ENCODE assay signal across 1 cellular context in the genomic region with DNA sequence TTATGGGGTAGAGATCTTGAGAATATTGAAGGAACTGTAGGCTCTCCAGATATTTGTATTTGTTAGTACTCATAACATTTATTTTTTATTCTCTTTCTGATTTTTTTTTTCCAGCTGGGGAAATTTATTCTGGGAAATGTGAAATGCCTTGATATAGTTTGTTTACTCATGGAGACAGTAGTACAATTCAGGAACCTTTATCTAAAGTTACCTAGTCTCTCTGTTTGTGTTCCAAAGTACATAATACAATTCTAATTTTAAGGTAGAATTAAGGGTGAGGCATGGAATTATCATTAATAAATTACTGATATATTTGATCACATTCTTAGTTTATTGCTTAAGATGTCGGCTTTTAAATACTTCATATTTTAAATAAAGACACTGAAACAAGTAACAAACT.
TF ChIP-seq lines count a peak whose summit lies in the region.

No MANE protein-coding gene starts in this region.

TF ChIP-seq in WTC11, 78 proteins besides CTCF, POLR2A, EP300 and RAD21 (continued from another document):
- TF ChIP-seq, protein P1, sequence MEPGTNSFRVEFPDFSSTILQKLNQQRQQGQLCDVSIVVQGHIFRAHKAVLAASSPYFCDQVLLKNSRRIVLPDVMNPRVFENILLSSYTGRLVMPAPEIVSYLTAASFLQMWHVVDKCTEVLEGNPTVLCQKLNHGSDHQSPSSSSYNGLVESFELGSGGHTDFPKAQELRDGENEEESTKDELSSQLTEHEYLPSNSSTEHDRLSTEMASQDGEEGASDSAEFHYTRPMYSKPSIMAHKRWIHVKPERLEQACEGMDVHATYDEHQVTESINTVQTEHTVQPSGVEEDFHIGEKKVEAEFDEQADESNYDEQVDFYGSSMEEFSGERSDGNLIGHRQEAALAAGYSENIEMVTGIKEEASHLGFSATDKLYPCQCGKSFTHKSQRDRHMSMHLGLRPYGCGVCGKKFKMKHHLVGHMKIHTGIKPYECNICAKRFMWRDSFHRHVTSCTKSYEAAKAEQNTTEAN (CRISPR knock-in tag; IDR thresholded peaks at IDR 0.05), result no peak
- TF ChIP-seq ZNF121 (CRISPR knock-in tag; IDR thresholded peaks at IDR 0.05) (no peak), ETV6 (CRISPR knock-in tag; IDR thresholded peaks at IDR 0.05) (no peak), RELA (CRISPR knock-in tag; IDR thresholded peaks at IDR 0.05; ENCODE audit: borderline replicate concordance) (no peak), FOXK1 (CRISPR knock-in tag; IDR thresholded peaks at IDR 0.05) (no peak), NFE2L1 (CRISPR knock-in tag; IDR thresholded peaks at IDR 0.05) (no peak)
- TF ChIP-seq, protein P2, sequence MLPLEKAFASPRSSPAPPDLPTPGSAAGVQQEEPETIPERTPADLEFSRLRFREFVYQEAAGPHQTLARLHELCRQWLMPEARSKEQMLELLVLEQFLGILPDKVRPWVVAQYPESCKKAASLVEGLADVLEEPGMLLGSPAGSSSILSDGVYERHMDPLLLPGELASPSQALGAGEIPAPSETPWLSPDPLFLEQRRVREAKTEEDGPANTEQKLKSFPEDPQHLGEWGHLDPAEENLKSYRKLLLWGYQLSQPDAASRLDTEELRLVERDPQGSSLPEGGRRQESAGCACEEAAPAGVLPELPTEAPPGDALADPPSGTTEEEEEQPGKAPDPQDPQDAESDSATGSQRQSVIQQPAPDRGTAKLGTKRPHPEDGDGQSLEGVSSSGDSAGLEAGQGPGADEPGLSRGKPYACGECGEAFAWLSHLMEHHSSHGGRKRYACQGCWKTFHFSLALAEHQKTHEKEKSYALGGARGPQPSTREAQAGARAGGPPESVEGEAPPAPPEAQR (CRISPR knock-in tag; IDR thresholded peaks at IDR 0.05), result no peak
- TF ChIP-seq, protein P3, sequence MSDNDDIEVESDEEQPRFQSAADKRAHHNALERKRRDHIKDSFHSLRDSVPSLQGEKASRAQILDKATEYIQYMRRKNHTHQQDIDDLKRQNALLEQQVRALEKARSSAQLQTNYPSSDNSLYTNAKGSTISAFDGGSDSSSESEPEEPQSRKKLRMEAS (CRISPR knock-in tag; IDR thresholded peaks at IDR 0.05), result no peak
